In the genomic region with DNA sequence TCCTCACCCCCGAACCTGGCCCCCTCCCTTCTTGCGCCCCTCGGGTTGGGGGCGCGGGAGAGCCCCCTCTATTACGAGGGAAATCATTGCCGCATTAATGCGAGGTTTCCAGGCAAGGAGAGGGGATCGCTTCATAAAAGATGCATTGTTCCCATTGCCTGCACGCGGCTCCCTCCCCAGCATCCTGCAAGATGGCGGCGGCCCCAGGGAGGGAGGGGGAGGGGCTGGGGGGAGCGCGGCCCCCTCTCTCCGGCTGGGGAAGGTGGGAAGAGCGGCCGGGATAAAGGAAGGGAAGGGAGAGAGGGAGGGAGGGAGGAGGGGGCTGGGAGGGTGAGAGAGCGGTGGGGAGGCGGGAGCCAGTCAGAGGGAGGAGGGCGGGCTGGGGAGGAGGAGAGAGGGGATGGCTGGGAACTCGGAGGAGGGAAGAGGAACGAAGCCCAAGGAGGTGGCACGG, we compare ENCODE assay signal across 8 cellular contexts. TPM values are rescaled to one million over a fixed set of nuclear protein-coding genes. Genes with fewer than 3 reads are reported as not detected.
DNase-seq lines count a peak whose midpoint lies in the region; ATAC-seq, FAIRE-seq and TF ChIP-seq lines count a peak whose summit lies in the region.
"Not testable (repeated sequence)": the region's sequence is repeated elsewhere in the genome, so short reads cannot be mapped to it uniquely, and the experiment has no call there.

No MANE protein-coding gene starts in this region.

- not testable (repeated sequence) for H4K20me1 ChIP-seq in GM12878 (ENCODE audit: control insufficient read depth, insufficient read depth)

- not testable (repeated sequence) for H3K14ac ChIP-seq in trophoblast cell (ENCODE audit: low read length)

- BruUV-seq in GM12878 (replicated peaks; lab: Mats Ljungman, UMichigan): not testable (repeated sequence)

- H3K9me3 ChIP-seq in GM12878 (replicated peaks; ENCODE audit: control insufficient read depth, insufficient read depth, low read length); left lung; trophoblast cell (ENCODE audit: insufficient read depth, low read depth, low read length); upper lobe of right lung: not testable (repeated sequence)

- H3K36me3 ChIP-seq in GM12878 (ENCODE audit: control insufficient read depth in 2 of 2, insufficient read depth in 2 of 2, low read length in 1 of 2); left lung; trophoblast cell (ENCODE audit: control insufficient read depth in 1 of 2, insufficient read depth in 2 of 2, low read length in 2 of 2); upper lobe of right lung: not testable (repeated sequence)

- not testable (repeated sequence) for H3K27me3 ChIP-seq in GM12878 (replicated peaks in 1 of 2; ENCODE audit: control insufficient read depth in 2 of 2, insufficient read depth in 2 of 2, low read length in 1 of 2); left lung; trophoblast cell (ENCODE audit: insufficient read depth, low read length); upper lobe of right lung

- H3K27ac ChIP-seq in RWPE1: peak overlapping the region; percentile 34; the same call in 1 of the 2 replicates
- H3K27ac ChIP-seq in GM12878 (ENCODE audit: control insufficient read depth, insufficient read depth); left lung; trophoblast cell (ENCODE audit: low read depth, low read length); upper lobe of right lung: not testable (repeated sequence)

- DNase-seq in DMS53 (lab: John Stamatoyannopoulos, UW) (peak; percentile 74), NCI-H1105 treated with DMSO at 0.1 percent for 48 hours (lab: John Stamatoyannopoulos, UW) (peak; percentile 80), fibroblast of peridontal ligament (ENCODE audit: extremely low read depth) (peak; percentile 30)
- not testable (repeated sequence) for DNase-seq in RWPE1 (ENCODE audit: low spot score); GM12878 (ENCODE audit: low read depth, low spot score); left lung; trophoblast cell; upper lobe of right lung

- not testable (repeated sequence) for H3K18ac ChIP-seq in trophoblast cell (ENCODE audit: low read length)

- ATAC-seq in GM12878: peak; percentile 59
- ATAC-seq in left lung: peak; percentile 73
- ATAC-seq in upper lobe of right lung: peak; percentile 57

- not testable (repeated sequence) for H3K4me1 ChIP-seq in GM12878 (ENCODE audit: control insufficient read depth, insufficient read depth, low read length); left lung; trophoblast cell (ENCODE audit: control insufficient read depth in 1 of 2, insufficient read depth in 2 of 2, low read length in 2 of 2); upper lobe of right lung

- H4K12ac ChIP-seq in trophoblast cell (ENCODE audit: low read depth, low read length): not testable (repeated sequence)

- not testable (repeated sequence) for H3K4me2 ChIP-seq in GM12878 (ENCODE audit: control insufficient read depth, insufficient read depth)
- peak overlapping the region; percentile 52 for H3K4me2 ChIP-seq in trophoblast cell (ENCODE audit: low read length)

- H2BK5ac ChIP-seq in trophoblast cell (ENCODE audit: low read depth, low read length, poor library complexity): not testable (repeated sequence)

- TF ChIP-seq CTCF in RWPE1 (conservative IDR thresholded peaks at IDR 0.05; ENCODE audit: low read depth); GM12878 (IDR thresholded peaks at IDR 0.05 in 2 of 3, conservative IDR thresholded peaks at IDR 0.05 in 1 of 3; ENCODE audit: control insufficient read depth in 2 of 3, extremely low read depth in 1 of 3, insufficient read depth in 1 of 3, low read depth in 3 of 3, low read length in 3 of 3); left lung (IDR thresholded peaks at IDR 0.05); upper lobe of right lung (IDR thresholded peaks at IDR 0.05): not testable (repeated sequence)

- WGBS in GM12878 (ENCODE audit: insufficient coverage, insufficient replicate concordance, low lambda C conversion rate, missing lambda C conversion rate): 0% methylated on average over 11 of the region's 24 CpGs
- WGBS in trophoblast cell (ENCODE audit: extremely low coverage, insufficient coverage, insufficient read length): no CpG with 5 or more reads among the region's 24 CpGs

- H2AK5ac ChIP-seq in trophoblast cell (ENCODE audit: low read length): not testable (repeated sequence)

- H4K91ac ChIP-seq in trophoblast cell (ENCODE audit: low read depth, low read length): peak overlapping the region; percentile 24

- not testable (repeated sequence) for FAIRE-seq in GM12878 (lab: Jason Lieb, UNC)

- intact Hi-C loops in GM12878 (cut with micrococcal nuclease; ENCODE audit: unreplicated experiment); left lung (cut with DNase I); upper lobe of right lung (cut with DNase I): not testable (repeated sequence)

- CTCF ChIA-PET in RWPE1 (lab: Yijun Ruan, JAX); GM12878 (lab: Yijun Ruan, JAX): not testable (repeated sequence)

- POLR2A ChIA-PET in RWPE1 (lab: Yijun Ruan, JAX; ENCODE audit: low non-redundant PET); GM12878 (lab: Charles Lee): not testable (repeated sequence)

- TF ChIP-seq EP300 in GM12878 (IDR thresholded peaks at IDR 0.05; ENCODE audit: borderline replicate concordance in 1 of 2, control insufficient read depth in 1 of 2, low read depth in 2 of 2, low read length in 2 of 2): not testable (repeated sequence)

- H3K4me3 ChIP-seq in GM12878: not testable (repeated sequence)
- H3K4me3 ChIP-seq in left lung: peak overlapping the region; percentile 15 to 39
- H3K4me3 ChIP-seq in trophoblast cell (ENCODE audit: low read depth, low read length): peak overlapping the region; percentile 56
- H3K4me3 ChIP-seq in upper lobe of right lung: peak overlapping the region; percentile 40

- H3K23ac ChIP-seq in trophoblast cell (ENCODE audit: low read length): not testable (repeated sequence)

- not testable (repeated sequence) for H3K4ac ChIP-seq in trophoblast cell (ENCODE audit: low read depth, low read length)

- not testable (repeated sequence) for H2AFZ ChIP-seq in GM12878 (ENCODE audit: control insufficient read depth, low read depth, low read length); trophoblast cell (ENCODE audit: insufficient read depth, low read length, poor library complexity)

- not testable (repeated sequence) for H2BK12ac ChIP-seq in trophoblast cell (ENCODE audit: low read length)

- not testable (repeated sequence) for H3K9ac ChIP-seq in GM12878 (ENCODE audit: control insufficient read depth, insufficient read depth, low read length); trophoblast cell (ENCODE audit: low read length)

- TF ChIP-seq POLR2A in GM12878 (IDR thresholded peaks at IDR 0.05; ENCODE audit: low read depth, low read length): not testable (repeated sequence)

- not testable (repeated sequence) for H4K8ac ChIP-seq in trophoblast cell (ENCODE audit: low read depth, low read length)

- H3K79me1 ChIP-seq in trophoblast cell (ENCODE audit: low read length): not testable (repeated sequence)

- TF ChIP-seq RAD21 in GM12878 (IDR thresholded peaks at IDR 0.05; ENCODE audit: insufficient read depth, low read depth, low read length): not testable (repeated sequence)

- H2BK120ac ChIP-seq in trophoblast cell (ENCODE audit: insufficient read depth, low read length, poor library complexity): not testable (repeated sequence)

- SMC1A ChIA-PET in GM12878 (lab: Charles Lee; ENCODE audit: uncharacterized antibody, unreplicated experiment): not testable (repeated sequence)

- H3K79me2 ChIP-seq in GM12878 (ENCODE audit: control insufficient read depth, insufficient read depth, low read length); trophoblast cell (ENCODE audit: control insufficient read depth, insufficient read depth, low read length, poor library complexity): not testable (repeated sequence)

- in situ Hi-C loops in GM12878 (cut with MboI): not testable (repeated sequence)

- RAD21 ChIA-PET in GM12878 (lab: Charles Lee; ENCODE audit: unreplicated experiment): not testable (repeated sequence)

TF ChIP-seq in GM12878, 131 proteins besides CTCF, POLR2A, EP300 and RAD21:
- peak; percentile 47; the same call in 1 of the 2 replicates for TF ChIP-seq YY1 (IDR thresholded peaks at IDR 0.05; ENCODE audit: low read depth, low read length)

RNA-seq across cellular contexts. Expression of gene RHOT1, which starts 58.3 kb away (rescaled TPM):
- total RNA-seq in GM12878 (2013; cell fraction: nucleolus; rRNA removed): 87.0 and 88.0 TPM in 2 replicates
- total RNA-seq in GM12878 (2014; rRNA removed): 20.5 and 29.8 TPM in 2 replicates
- 26.5 and 30.8 TPM in 2 replicates for total RNA-seq in GM12878 (2014; rRNA removed; fragmentation: Illumina TruSeq; extraction: Trizol)
- 16.5 and 16.8 TPM in 2 replicates for total RNA-seq in GM12878 (2021)
- polyA plus RNA-seq in GM12878 (2011; ENCODE audit: low read depth): 9.1 TPM
- 68.2 and 111 TPM in 2 replicates for polyA plus RNA-seq in GM12878 (2011; rRNA removed)
- 25.1 and 35.3 TPM in 2 replicates for polyA plus RNA-seq in GM12878 (2011; cell fraction: cytosol; rRNA removed)
- 30.3 and 31.3 TPM in 2 replicates for polyA plus RNA-seq in GM12878 (2011; cell fraction: nucleus; rRNA removed)
- polyA plus RNA-seq in GM12878 (2012): 10.0 and 18.1 TPM in 2 replicates
- polyA plus RNA-seq in GM12878 (2014; fragmentation: Illumina TruSeq; extraction: Trizol): 25.0 and 29.3 TPM in 2 replicates
- 10 to 100 TPM; 13.3 to 14.1 TPM for polyA plus RNA-seq in GM12878 (2014; fragmentation: Nextera tagmentation; extraction: Ambion mirVana)
- 13.8 and 17.7 TPM in 2 replicates for polyA plus RNA-seq in GM12878 (2014; rRNA removed)
- 10 to 100 TPM; 25.7 to 27.1 TPM for polyA plus RNA-seq in GM12878 (2016; fragmentation: Nextera tagmentation; extraction: Ambion mirVana)
- 31.3 and 48.3 TPM in 2 replicates for polyA minus RNA-seq in GM12878 (2011; rRNA and poly(A)+ RNA removed)
- polyA minus RNA-seq in GM12878 (2011; cell fraction: cytosol; rRNA and poly(A)+ RNA removed): 16.3 and 23.5 TPM in 2 replicates
- polyA minus RNA-seq in GM12878 (2011; cell fraction: nucleus; rRNA and poly(A)+ RNA removed): 25.8 and 33.3 TPM in 2 replicates
- 10 to 100 TPM; 37.9 to 40.8 TPM for total RNA-seq in left lung
- 16.1 and 16.6 TPM in 2 replicates for polyA plus RNA-seq in trophoblast cell (2013)
- total RNA-seq in upper lobe of right lung: 46.6 TPM
